In the genomic region with DNA sequence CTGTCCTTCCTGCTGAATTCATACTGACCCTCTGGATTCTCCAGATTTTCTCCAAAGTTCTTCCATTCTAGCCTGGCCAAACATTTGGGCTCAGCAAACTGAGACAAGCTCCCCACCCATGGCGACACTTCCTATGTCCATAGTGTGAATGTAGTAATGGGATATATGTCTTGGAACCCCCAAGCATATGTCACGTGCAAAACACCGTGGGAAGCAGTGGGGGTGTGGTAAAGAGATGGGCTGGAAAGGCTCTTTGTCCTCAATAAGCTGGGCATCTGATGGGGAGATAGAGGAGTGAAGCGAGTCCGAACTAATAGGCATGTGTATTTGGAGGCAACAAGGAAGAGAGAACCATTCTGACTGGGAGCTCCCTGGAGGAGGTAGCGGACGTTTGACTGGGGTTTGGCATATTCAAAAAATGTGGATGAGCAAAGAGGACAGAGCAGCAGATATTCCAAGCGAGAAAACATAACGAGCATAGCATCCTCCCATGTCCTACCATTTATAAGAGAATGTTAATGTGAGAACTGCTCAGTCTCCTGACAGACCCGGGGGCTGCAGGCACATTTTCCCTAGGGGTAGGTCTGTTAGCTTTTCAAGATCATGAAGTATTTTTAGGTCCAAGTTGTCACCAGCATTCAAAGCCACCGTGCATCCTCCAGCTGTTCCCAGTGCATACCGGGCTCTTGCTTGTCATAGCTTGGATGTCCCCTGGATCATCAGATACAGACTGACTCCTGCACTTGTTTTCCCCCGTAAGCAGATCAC, we compare ENCODE assay signal across 1 cellular context.
TF ChIP-seq lines count a peak whose summit lies in the region.

No MANE protein-coding gene starts in this region.

TF ChIP-seq in H1, 55 proteins besides CTCF, POLR2A, EP300 and RAD21:
- TF ChIP-seq BCL11A (IDR thresholded peaks at IDR 0.05; ENCODE audit: low read depth in 2 of 2, low read length in 2 of 2) (no peak), RXRA (IDR thresholded peaks at IDR 0.05; ENCODE audit: insufficient read depth, low read depth, low read length) (no peak), POLR2AphosphoS5 (IDR thresholded peaks at IDR 0.05; ENCODE audit: low read depth, low read length) (peak; percentile 69), TAF7 (optimal IDR thresholded peaks at IDR 0.05; ENCODE audit: borderline replicate concordance, low read depth, low read length) (peak; percentile 35)
- TF ChIP-seq, protein P1, sequence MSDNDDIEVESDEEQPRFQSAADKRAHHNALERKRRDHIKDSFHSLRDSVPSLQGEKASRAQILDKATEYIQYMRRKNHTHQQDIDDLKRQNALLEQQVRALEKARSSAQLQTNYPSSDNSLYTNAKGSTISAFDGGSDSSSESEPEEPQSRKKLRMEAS (IDR thresholded peaks at IDR 0.05) = no peak
